8 cellular contexts compared by ENCODE assay signal in genomic region chr4:9690608-9691185, GRCh38.
A peak's percentile ranks its signal among the peaks of the same experiment; 100 is the strongest.
DNase-seq lines count a peak whose midpoint lies in the region; ATAC-seq, FAIRE-seq and TF ChIP-seq lines count a peak whose summit lies in the region.
"Not testable (repeated sequence)": the region's sequence is repeated elsewhere in the genome, so short reads cannot be mapped to it uniquely, and the experiment has no call there.

No MANE protein-coding gene starts in this region.

- H3K27ac ChIP-seq in A549 (peak overlapping the region in 1 of 2 experiments; percentile 89; a peak in 2 of 6 replicates), ascending aorta (peak overlapping the region; percentile 60 to 66)
- H3K27ac ChIP-seq in endodermal cell (ENCODE audit: low read depth, low read length); smooth muscle cell (ENCODE audit: low read depth): not testable (repeated sequence)

- not testable (repeated sequence) for DNase-seq in A549 (ENCODE audit: low read depth in 1 of 2, low spot score in 1 of 2); HFF-Myc (ENCODE audit: extremely low read depth, low read depth); T-helper 2 cell treated with Interferon-gamma antibody and Interleukin-4, amounts not matched to agents 5 μg/mL and 100 μg/mL, for 36 hours (ENCODE audit: low spot score); ascending aorta (ENCODE audit: low spot score in 2 of 2); endodermal cell; natural killer cell treated with Interleukin-12 subunit alpha and Interleukin-12 subunit beta and Interleukin-15 and Interleukin-18, amount 100 ng/mL, for 72 hours (ENCODE audit: low spot score); smooth muscle cell (lab: John Stamatoyannopoulos, UW; ENCODE audit: unreplicated experiment)
- peak in 1 of 3 donors; percentile 4 for DNase-seq in immature natural killer cell

- TF ChIP-seq EP300 in A549 (IDR thresholded peaks at IDR 0.05) = not testable (repeated sequence)

- H2AFZ ChIP-seq in smooth muscle cell (ENCODE audit: low read depth) = peak overlapping the region; percentile 98

- H3K4me3 ChIP-seq in A549 = peak overlapping the region; percentile 52
- peak overlapping the region; percentile 37 for H3K4me3 ChIP-seq in HFF-Myc (replicated peaks; ENCODE audit: low read depth, low read length)
- peak overlapping the region; percentile 56 to 74 for H3K4me3 ChIP-seq in ascending aorta
- H3K4me3 ChIP-seq in endodermal cell (ENCODE audit: low read length) = peak overlapping the region; percentile 77
- peak overlapping the region; percentile 61 for H3K4me3 ChIP-seq in smooth muscle cell

- H3K79me2 ChIP-seq in smooth muscle cell (ENCODE audit: low read depth) = not testable (repeated sequence)

- not testable (repeated sequence) for H3F3A ChIP-seq in smooth muscle cell (ENCODE audit: low read depth)

- H3K9me3 ChIP-seq in A549; ascending aorta; endodermal cell (ENCODE audit: control insufficient read depth, low read length); smooth muscle cell (replicated peaks; ENCODE audit: low read depth): not testable (repeated sequence)

- TF ChIP-seq POLR2A in A549 (IDR thresholded peaks at IDR 0.05; ENCODE audit: low read length) = not testable (repeated sequence)

- TF ChIP-seq CTCF in A549 (IDR thresholded peaks at IDR 0.05); HFF-Myc (IDR thresholded peaks at IDR 0.05; ENCODE audit: low read depth, low read length, missing control alignments); ascending aorta (IDR thresholded peaks at IDR 0.05); endodermal cell (conservative IDR thresholded peaks at IDR 0.05); smooth muscle cell (IDR thresholded peaks at IDR 0.05; ENCODE audit: borderline replicate concordance, insufficient read depth, poor library complexity, severe bottlenecking): not testable (repeated sequence)

- peaks cover 22% of the 10 kb centered on the region for H3K27me3 Mint-ChIP-seq in T-helper 2 cell treated with Interferon-gamma antibody and Interleukin-4, amounts not matched to agents 5 μg/mL and 100 μg/mL, for 36 hours (ENCODE audit: low read depth)
- H3K27me3 Mint-ChIP-seq in endodermal cell (ENCODE audit: insufficient read depth); immature natural killer cell (ENCODE audit: low read depth in 3 of 3); natural killer cell treated with Interleukin-12 subunit alpha and Interleukin-12 subunit beta and Interleukin-15 and Interleukin-18, amount 100 ng/mL, for 72 hours: not testable (repeated sequence)

- not testable (repeated sequence) for H3K27me3 ChIP-seq in ascending aorta; endodermal cell (ENCODE audit: control insufficient read depth, insufficient read depth, low read length, poor library complexity, severe bottlenecking); smooth muscle cell (ENCODE audit: low read depth)

- peak overlapping the region; percentile 81 for H3K4me3 Mint-ChIP-seq in T-helper 2 cell treated with Interferon-gamma antibody and Interleukin-4, amounts not matched to agents 5 μg/mL and 100 μg/mL, for 36 hours
- H3K4me3 Mint-ChIP-seq in endodermal cell (peak overlapping the region; percentile 71), immature natural killer cell (peak overlapping the region; percentile 72 to 90 (median 83))
- peak overlapping the region; percentile 40 for H3K4me3 Mint-ChIP-seq in natural killer cell treated with Interleukin-12 subunit alpha and Interleukin-12 subunit beta and Interleukin-15 and Interleukin-18, amount 100 ng/mL, for 72 hours

- peaks cover 20% of the 10 kb centered on the region for H3K4me1 Mint-ChIP-seq in T-helper 2 cell treated with Interferon-gamma antibody and Interleukin-4, amounts not matched to agents 5 μg/mL and 100 μg/mL, for 36 hours (ENCODE audit: low read depth)
- peaks cover 14% of the 10 kb centered on the region for H3K4me1 Mint-ChIP-seq in endodermal cell
- peaks cover 7 to 13% of the 10 kb centered on the region in 2 donors for H3K4me1 Mint-ChIP-seq in immature natural killer cell
- H3K4me1 Mint-ChIP-seq in natural killer cell treated with Interleukin-12 subunit alpha and Interleukin-12 subunit beta and Interleukin-15 and Interleukin-18, amount 100 ng/mL, for 72 hours (ENCODE audit: low read depth in 2 of 2) = peaks cover 4 to 12% of the 10 kb centered on the region in 2 donors

- H3K27ac Mint-ChIP-seq in T-helper 2 cell treated with Interferon-gamma antibody and Interleukin-4, amounts not matched to agents 5 μg/mL and 100 μg/mL, for 36 hours = not testable (repeated sequence)
- peak overlapping the region; percentile 89 for H3K27ac Mint-ChIP-seq in endodermal cell
- H3K27ac Mint-ChIP-seq in immature natural killer cell = peak overlapping the region; percentile 16 to 89 (median 74)
- H3K27ac Mint-ChIP-seq in natural killer cell treated with Interleukin-12 subunit alpha and Interleukin-12 subunit beta and Interleukin-15 and Interleukin-18, amount 100 ng/mL, for 72 hours = peak overlapping the region in 1 of 2 donors; percentile 71

- WGBS in A549 (ENCODE audit: missing lambda C conversion rate) = 33% methylated on average over 6 of the region's 6 CpGs
- 60 to 63% methylated on average over 3 to 6 of the region's 6 CpGs for WGBS in endodermal cell (ENCODE audit: insufficient coverage in 1 of 2, insufficient read length in 1 of 2), 2 experiments
- WGBS in smooth muscle cell (ENCODE audit: low lambda C conversion rate) = 38% methylated on average over 6 of the region's 6 CpGs

- not testable (repeated sequence) for H3K36me3 Mint-ChIP-seq in T-helper 2 cell treated with Interferon-gamma antibody and Interleukin-4, amounts not matched to agents 5 μg/mL and 100 μg/mL, for 36 hours (ENCODE audit: low read depth); endodermal cell (ENCODE audit: low read depth); immature natural killer cell; natural killer cell treated with Interleukin-12 subunit alpha and Interleukin-12 subunit beta and Interleukin-15 and Interleukin-18, amount 100 ng/mL, for 72 hours

- intact Hi-C loops in ascending aorta (cut with DNase I) = loop anchor here (1.0 to 5.0 kb wide), 3 partner anchors 328 to 427 kb away; no protein-coding TSS in a partner anchor

- H3K4me2 ChIP-seq in A549 (peak overlapping the region; percentile 79), smooth muscle cell (peak overlapping the region; percentile 91)

- TF ChIP-seq RAD21 in A549 (conservative IDR thresholded peaks at IDR 0.05 in 1 of 2, IDR thresholded peaks at IDR 0.05 in 1 of 2) = not testable (repeated sequence)

- POLR2A ChIA-PET in A549 (lab: Yijun Ruan, JAX) = interaction anchor here (1.0 kb wide), 1 partner anchor 538 kb away, joined by 3 read pairs; no protein-coding TSS in a partner anchor

- H3K9ac ChIP-seq in endodermal cell (ENCODE audit: extremely low read depth, low read length, poor library complexity, severe bottlenecking) = not testable (repeated sequence)
- H3K9ac ChIP-seq in smooth muscle cell (ENCODE audit: low read depth) = peak overlapping the region; percentile 67

- FAIRE-seq in A549 (lab: Jason Lieb, UNC) = not testable (repeated sequence)

- H3K4me1 ChIP-seq in A549; ascending aorta; endodermal cell (ENCODE audit: control insufficient read depth, insufficient read depth, low read length); smooth muscle cell (ENCODE audit: low read depth): not testable (repeated sequence)

- not testable (repeated sequence) for H3K9me3 Mint-ChIP-seq in T-helper 2 cell treated with Interferon-gamma antibody and Interleukin-4, amounts not matched to agents 5 μg/mL and 100 μg/mL, for 36 hours; endodermal cell; immature natural killer cell; natural killer cell treated with Interleukin-12 subunit alpha and Interleukin-12 subunit beta and Interleukin-15 and Interleukin-18, amount 100 ng/mL, for 72 hours

- H4K20me1 ChIP-seq in smooth muscle cell (ENCODE audit: low read depth) = not testable (repeated sequence)

- ATAC-seq in A549; natural killer cell treated with Interleukin-12 subunit alpha and Interleukin-12 subunit beta and Interleukin-15 and Interleukin-18, amount 100 ng/mL, for 72 hours: not testable (repeated sequence)

- CTCF ChIA-PET in A549 (lab: Yijun Ruan, JAX) = interaction anchor here (1.4 kb wide), 1 partner anchor 12 kb away, joined by 3 read pairs; no protein-coding TSS in a partner anchor

- H3K36me3 ChIP-seq in ascending aorta; endodermal cell (ENCODE audit: control insufficient read depth, insufficient read depth, low read length); smooth muscle cell (ENCODE audit: low read depth): not testable (repeated sequence)
